7 cellular contexts compared by ENCODE assay signal in genomic region chr11:34053161-34053686, GRCh38. TPM values are rescaled to one million over a fixed set of nuclear protein-coding genes. Genes with fewer than 3 reads are reported as not detected.
A peak's percentile ranks its signal among the peaks of the same experiment; 100 is the strongest.
DNase-seq lines count a peak whose midpoint lies in the region; ATAC-seq and TF ChIP-seq lines count a peak whose summit lies in the region.

No MANE protein-coding gene starts in this region.

- peak; percentile 80 for DNase-seq in NCI-H2227 treated with DMSO at 0.1 percent for 48 hours (lab: John Stamatoyannopoulos, UW)
- peak; percentile 93 for DNase-seq in activated CD4-positive, alpha-beta T cell treated with anti-CD3 and anti-CD28 coated beads, Interleukin-2, amount 10 ng/mL, durations not matched to agents 24 days and 14 days
- peak; percentile 78 for DNase-seq in coronary artery (ENCODE audit: low spot score)
- DNase-seq in left lung = peak; percentile 85 to 93
- DNase-seq in stimulated activated CD4-positive, alpha-beta T cell treated with anti-CD3 and anti-CD28 coated beads, Interleukin-4, amount 100 ng/mL, for 1 hour = peak; percentile 82

- H3K27ac ChIP-seq in coronary artery (peak overlapping the region; percentile 97), left lung (peak overlapping the region; percentile 99 to 100)

- H3K36me3 ChIP-seq in left lung = peaks cover 0 to 17% of the 10 kb centered on the region in 2 donors

- no peaks in the 10 kb centered on the region for H3K9me3 ChIP-seq in left lung

- no peaks in the 10 kb centered on the region for H3K27me3 ChIP-seq in left lung

- ATAC-seq in GM18498 (IDR thresholded peaks at IDR 0.05; ENCODE audit: unreplicated experiment) (peak; percentile 36), HG02943 (IDR thresholded peaks at IDR 0.05; ENCODE audit: low read depth, unreplicated experiment) (peak; percentile 37), left lung (peak; percentile 59)

- peaks cover 28% of the 10 kb centered on the region for H3K36me3 Mint-ChIP-seq in activated CD4-positive, alpha-beta T cell treated with anti-CD3 and anti-CD28 coated beads, Interleukin-2, amount 10 ng/mL, durations not matched to agents 24 days and 14 days (ENCODE audit: low read depth)

- no peak for TF ChIP-seq CTCF in coronary artery (IDR thresholded peaks at IDR 0.05)
- TF ChIP-seq CTCF in left lung (IDR thresholded peaks at IDR 0.05) = no peak

- peaks cover 1% of the 10 kb centered on the region for H3K27me3 Mint-ChIP-seq in activated CD4-positive, alpha-beta T cell treated with anti-CD3 and anti-CD28 coated beads, Interleukin-2, amount 10 ng/mL, durations not matched to agents 24 days and 14 days

- intact Hi-C loops in activated CD4-positive, alpha-beta T cell treated with anti-CD3 and anti-CD28 coated beads, Interleukin-2, amount 10 ng/mL, durations not matched to agents 24 days and 14 days (cut with micrococcal nuclease) = loop anchor here (1.0 to 5.0 kb wide), 5 partner anchors 16 to 864 kb away; partner anchors contain the start of genes APIP, CAT, HIPK3 and NAT10
- intact Hi-C loops in left lung (cut with DNase I) = loop anchor here in 1 of 2 donors (10.0 kb wide), 1 partner anchor 52 kb away; the partner anchor contains the start of gene NAT10

- peak overlapping the region; percentile 99 for H3K27ac Mint-ChIP-seq in activated CD4-positive, alpha-beta T cell treated with anti-CD3 and anti-CD28 coated beads, Interleukin-2, amount 10 ng/mL, durations not matched to agents 24 days and 14 days

- peaks cover 20% of the 10 kb centered on the region for H3K4me1 Mint-ChIP-seq in activated CD4-positive, alpha-beta T cell treated with anti-CD3 and anti-CD28 coated beads, Interleukin-2, amount 10 ng/mL, durations not matched to agents 24 days and 14 days

- H3K4me3 Mint-ChIP-seq in activated CD4-positive, alpha-beta T cell treated with anti-CD3 and anti-CD28 coated beads, Interleukin-2, amount 10 ng/mL, durations not matched to agents 24 days and 14 days = peak overlapping the region; percentile 100

- peaks cover 20 to 50% of the 10 kb centered on the region in 2 donors for H3K4me1 ChIP-seq in left lung

- H3K4me3 ChIP-seq in coronary artery (peak overlapping the region; percentile 99), left lung (peak overlapping the region; percentile 97 to 99)

- H3K9me3 Mint-ChIP-seq in activated CD4-positive, alpha-beta T cell treated with anti-CD3 and anti-CD28 coated beads, Interleukin-2, amount 10 ng/mL, durations not matched to agents 24 days and 14 days = no peaks in the 10 kb centered on the region

RNA-seq across cellular contexts. Expression of gene CAPRIN1, which starts 1.7 kb away (rescaled TPM):
- 318 and 321 TPM in 2 replicates for total RNA-seq in activated CD4-positive, alpha-beta T cell treated with anti-CD3 and anti-CD28 coated beads, Interleukin-2, amount 10 ng/mL, durations not matched to agents 24 days and 14 days
- 100 to 1,000 TPM; 196 to 208 TPM for total RNA-seq in left lung

RNA-seq across cellular contexts. Expression of gene NAT10, which starts 52.2 kb away (rescaled TPM):
- 162 and 169 TPM in 2 replicates for total RNA-seq in activated CD4-positive, alpha-beta T cell treated with anti-CD3 and anti-CD28 coated beads, Interleukin-2, amount 10 ng/mL, durations not matched to agents 24 days and 14 days
- 10 to 100 TPM; 30.0 to 50.4 TPM for total RNA-seq in left lung

Comparison
In these comparisons a context has a peak if more than half of its experiments do, and no peak if none do; other contexts are left out.
1. Peak in every context shown above with its lines: DNase-seq, ATAC-seq, H3K4me3 ChIP-seq and H3K27ac ChIP-seq.